In the genomic region with DNA sequence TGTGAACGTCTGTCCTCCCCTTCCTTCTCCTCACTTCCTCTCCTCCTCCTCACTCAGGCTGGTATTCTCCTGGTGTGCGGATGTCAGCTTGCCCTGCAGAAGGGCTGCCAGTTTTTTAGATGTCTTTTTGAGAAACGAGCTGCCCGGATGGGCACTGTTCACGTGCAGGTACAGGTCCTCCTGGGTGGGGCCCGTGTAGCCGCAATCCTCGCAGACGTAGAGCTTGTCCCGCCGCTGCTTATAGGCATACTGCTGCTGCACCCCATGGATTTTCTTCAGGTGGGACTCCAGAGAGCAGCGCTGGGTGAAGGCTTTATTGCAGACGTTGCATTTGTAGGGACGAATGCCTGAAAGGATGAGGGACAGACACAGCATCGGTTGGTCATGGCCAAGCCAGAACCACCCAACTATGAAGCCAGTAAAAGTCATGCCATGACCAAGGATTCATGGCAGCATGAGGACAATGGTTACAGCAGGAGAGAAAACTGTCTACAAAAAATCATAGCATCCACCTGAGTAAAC, we compare ENCODE assay signal across 9 cellular contexts. TPM values are rescaled to one million over a fixed set of nuclear protein-coding genes. Genes with fewer than 3 reads are reported as not detected.
"Had no signal": no experiment of that assay in that cellular context is flagged by ENCODE, and none has a peak within 500 bp of the region (broad histone marks: within the 10 kb centered on the region; RNA-seq: fewer than 3 reads in every experiment).

No MANE protein-coding gene starts in this region.

- H3K9me3 ChIP-seq: HAP-1 had no signal

- FAIRE-seq: K562 had no signal

- H3K4me3 ChIP-seq: GM23248, HAP-1, K562 had no signal

- ATAC-seq: HCT116, K562 had no signal

- H3K9me3 Mint-ChIP-seq: HFFc6 had no signal

- H3K36me3 ChIP-seq: HAP-1 had no signal

- DNase-seq: GM23248, GOT3, H7, HFFc6, IMR-90 had no signal

- H3K4me1 ChIP-seq: HAP-1 had no signal

- H3K9ac ChIP-seq: GM23248 had no signal

- H3K27ac ChIP-seq: GM23248, HL-60 had no signal

- H3K4me3 Mint-ChIP-seq: HFFc6 had no signal

- H2AFZ ChIP-seq: GM23248 had no signal

- H3K27ac Mint-ChIP-seq: HFFc6 had no signal

RNA-seq across cellular contexts. Expression of a gene that starts 33.0 kb away (rescaled TPM):
- polyA plus RNA-seq: GM23248, IMR-90, K562 had no signal
